8 cellular contexts compared by ENCODE assay signal in the genomic region with DNA sequence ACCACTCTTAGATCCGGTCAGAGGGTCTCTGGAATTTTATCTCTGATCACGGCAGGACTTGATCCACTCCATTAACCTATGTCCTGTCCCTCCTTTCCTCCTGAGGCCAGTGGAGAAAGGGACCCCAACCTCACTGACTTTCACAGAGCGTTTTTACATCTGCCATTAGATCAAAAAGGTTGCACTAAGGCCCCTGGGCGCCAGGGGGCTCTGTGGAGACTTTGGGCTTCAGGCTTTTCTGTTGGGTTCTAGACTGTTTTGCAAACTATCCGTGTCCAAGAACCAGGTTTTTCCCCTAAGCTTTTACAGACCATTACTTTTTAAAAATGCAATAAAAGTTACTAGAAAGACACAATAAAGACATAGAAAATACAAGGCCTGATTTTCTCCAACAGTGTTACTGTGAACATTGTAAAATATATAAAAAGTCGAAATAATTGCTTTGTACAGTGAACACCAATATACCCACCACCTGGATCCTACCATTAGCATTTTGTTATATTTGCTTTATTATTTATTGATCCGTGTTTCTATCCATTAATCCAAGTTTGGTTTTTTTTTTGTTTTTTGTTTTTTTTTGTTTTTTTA.
DNase-seq lines count a peak whose midpoint lies in the region; ATAC-seq, FAIRE-seq and TF ChIP-seq lines count a peak whose summit lies in the region.

No MANE protein-coding gene starts in this region.

- H3K27ac ChIP-seq in DND-41 (ENCODE audit: low read length) (no peak overlapping the region), HL-60 (replicated peaks) (no peak overlapping the region), heart right ventricle (no peak overlapping the region), small intestine (ENCODE audit: low read depth in 1 of 2, low read length in 1 of 2) (no peak overlapping the region)

- H3K79me2 ChIP-seq in DND-41 (ENCODE audit: insufficient read depth, low read length): no peaks in the 10 kb centered on the region

- TF ChIP-seq CTCF in DND-41 (IDR thresholded peaks at IDR 0.05; ENCODE audit: borderline replicate concordance, extremely low read depth, low read length, poor library complexity, severe bottlenecking) (peak; percentile 78), HL-60 (IDR thresholded peaks at IDR 0.05; ENCODE audit: insufficient read depth, low read length) (peak; percentile 83), heart right ventricle (IDR thresholded peaks at IDR 0.05) (peak; percentile 67 to 84 (median 79))

- no peak overlapping the region for H3K4me3 ChIP-seq in DND-41 (ENCODE audit: low read depth in 1 of 2, low read length in 2 of 2)
- no peak overlapping the region for H3K4me3 ChIP-seq in HL-60 (replicated peaks; ENCODE audit: insufficient read depth, low read length)
- H3K4me3 ChIP-seq in heart right ventricle: no peak overlapping the region
- no peak overlapping the region for H3K4me3 ChIP-seq in small intestine (ENCODE audit: low read depth in 1 of 2, low read length in 2 of 2)

- no peak for FAIRE-seq in RCC 7860 (lab: Jason Lieb, UNC)
- FAIRE-seq in small intestine (lab: Jason Lieb, UNC): peak; percentile 49

- H3K36me3 ChIP-seq in DND-41 (ENCODE audit: insufficient read depth, low read length): no peaks in the 10 kb centered on the region
- no peaks in the 10 kb centered on the region for H3K36me3 ChIP-seq in heart right ventricle
- no peaks in the 10 kb centered on the region for H3K36me3 ChIP-seq in small intestine (ENCODE audit: control insufficient read depth in 2 of 2, insufficient read depth in 2 of 2, low read length in 2 of 2)

- no peak overlapping the region for H2AFZ ChIP-seq in DND-41 (ENCODE audit: low read depth, low read length)

- H3K9ac ChIP-seq in DND-41 (ENCODE audit: low read depth, low read length): no peak overlapping the region

- H3K4me2 ChIP-seq in DND-41 (ENCODE audit: insufficient read depth, low read length): no peak overlapping the region

- 41 to 44% methylated on average over 7 of the region's 7 CpGs for WGBS in heart right ventricle, 2 donors
- WGBS in small intestine, 3 donors: 29 to 44% (median 33%) methylated on average over 7 of the region's 7 CpGs

- H3K27me3 ChIP-seq in DND-41 (ENCODE audit: insufficient read depth, low read length, poor library complexity): peaks cover 14% of the 10 kb centered on the region
- peaks cover 12% of the 10 kb centered on the region for H3K27me3 ChIP-seq in HL-60 (ENCODE audit: insufficient read depth, poor library complexity, severe bottlenecking)
- peaks cover 0 to 21% (median 3%) of the 10 kb centered on the region in 7 donors for H3K27me3 ChIP-seq in heart right ventricle
- no peaks in the 10 kb centered on the region for H3K27me3 ChIP-seq in small intestine (ENCODE audit: control insufficient read depth in 2 of 2, insufficient read depth in 2 of 2, low read length in 2 of 2)

- peak; percentile 67 for DNase-seq in DND-41
- DNase-seq in HL-60 (ENCODE audit: low read depth in 1 of 2, low spot score in 1 of 2): peak in 1 of 2 experiments; percentile 37
- DNase-seq in RCC 7860 (ENCODE audit: low spot score): peak; percentile 21
- peak; percentile 13 for DNase-seq in activated effector memory CD4-positive, alpha-beta T cell treated with Interleukin-2 at 50 U/mL for 16 hours
- peak; percentile 46 to 62 for DNase-seq in heart right ventricle
- DNase-seq in small intestine: peak; percentile 71
- DNase-seq in GF-D8 (lab: John Stamatoyannopoulos, UW): no peak

- intact Hi-C loops in heart right ventricle (cut with DNase I): loop anchor here in 9 of 10 donors (1.0 to 10.0 kb wide), 9 partner anchors 101 to 319 kb away; a partner anchor contains a TSS

- H3K9me3 ChIP-seq in DND-41 (ENCODE audit: insufficient read depth, low read length, severe bottlenecking): no peaks in the 10 kb centered on the region
- H3K9me3 ChIP-seq in heart right ventricle: no peaks in the 10 kb centered on the region
- H3K9me3 ChIP-seq in small intestine (ENCODE audit: control insufficient read depth, low read depth): no peaks in the 10 kb centered on the region

- H3K4me1 ChIP-seq in DND-41 (ENCODE audit: insufficient read depth, low read length): no peaks in the 10 kb centered on the region
- H3K4me1 ChIP-seq in heart right ventricle: no peaks in the 10 kb centered on the region
- no peaks in the 10 kb centered on the region for H3K4me1 ChIP-seq in small intestine (ENCODE audit: control insufficient read depth in 2 of 2, insufficient read depth in 1 of 2, low read depth in 1 of 2, low read length in 1 of 2)

- H4K20me1 ChIP-seq in DND-41 (ENCODE audit: insufficient read depth, low read length): no peaks in the 10 kb centered on the region

- peak; percentile 63; the same call in 2 of the 3 replicates for ATAC-seq in DND-41 (ENCODE audit: insufficient read depth, low read depth)
- ATAC-seq in heart right ventricle: peak in 3 of 8 donors; percentile 52 to 55 (median 54)
- ATAC-seq in GM21381 (IDR thresholded peaks at IDR 0.05; ENCODE audit: unreplicated experiment): no peak
